ENCODE assay signal across 16 cellular contexts in genomic region chr16:22031483-22032083, GRCh38. TPM values are rescaled to one million over a fixed set of nuclear protein-coding genes. Genes with fewer than 3 reads are reported as not detected.
A peak's percentile ranks its signal among the peaks of the same experiment; 100 is the strongest.
DNase-seq lines count a peak whose midpoint lies in the region; ATAC-seq, FAIRE-seq and TF ChIP-seq lines count a peak whose summit lies in the region.
"Had no signal": no experiment of that assay in that cellular context is flagged by ENCODE, and none has a peak within 500 bp of the region (broad histone marks: within the 10 kb centered on the region; RNA-seq: fewer than 3 reads in every experiment).

No MANE protein-coding gene starts in this region.

- CTCF ChIA-PET in A549 (lab: Yijun Ruan, JAX) (interaction anchor here (1.4 kb wide), 1 partner anchor 46 kb away, joined by 5 read pairs; no protein-coding TSS in a partner anchor), Calu3 (lab: Charles Lee) (interaction anchor here (0.7 to 1.2 kb wide), 2 partner anchors 46 to 1132 kb away, joined by 6 to 7 read pairs; no protein-coding TSS in a partner anchor)

- TF ChIP-seq EP300 in A549 (IDR thresholded peaks at IDR 0.05) (no peak), ovary (IDR thresholded peaks at IDR 0.05) (no peak)

- H3K36me3 Mint-ChIP-seq in Calu3 (ENCODE audit: insufficient read depth, unreplicated experiment): peaks cover 26% of the 10 kb centered on the region
- peaks cover 43% of the 10 kb centered on the region for H3K36me3 Mint-ChIP-seq in activated T-helper 17 cell treated with anti-CD3 and anti-CD28 coated beads, Interleukin-2, amount 50 U/mL, for 72 hours (ENCODE audit: low read depth)
- H3K36me3 Mint-ChIP-seq in type B pancreatic cell: peaks cover 12% of the 10 kb centered on the region
- peaks cover 14% of the 10 kb centered on the region for H3K36me3 Mint-ChIP-seq in mesothelial cell of epicardium

- POLR2A ChIA-PET in A549 (lab: Yijun Ruan, JAX): no interaction called here

- DNase-seq in A549 (ENCODE audit: low read depth in 1 of 2, low spot score in 1 of 2): no peak
- no peak for DNase-seq in Calu3
- peak; percentile 58 for DNase-seq in MV-4-11 (lab: John Stamatoyannopoulos, UW)
- DNase-seq in ovary: no peak
- no peak for DNase-seq in type B pancreatic cell (ENCODE audit: extremely low spot score, unreplicated experiment)
- no peak for DNase-seq in mesothelial cell of epicardium (ENCODE audit: low spot score in 2 of 2, unreplicated experiment in 2 of 2)
- DNase-seq: CD8-positive, alpha-beta T cell; H7; NCI-H1105; NCI-H1694 treated with DMSO at 0.1 percent for 48 hours; NCI-H446; NCI-H748 treated with DMSO at 0.1 percent for 48 hours; Peyer's patch; SHP77 treated with DMSO at 0.1 percent for 48 hours had no signal

- no peak for ATAC-seq in A549
- ATAC-seq in activated T-helper 17 cell treated with anti-CD3 and anti-CD28 coated beads, Interleukin-2, amount 50 U/mL, for 72 hours (replicated peaks): peak; percentile 39
- ATAC-seq: CD8-positive, alpha-beta T cell had no signal

- FAIRE-seq in A549 (lab: Jason Lieb, UNC): no peak

- H3K27me3 Mint-ChIP-seq in Calu3 (ENCODE audit: unreplicated experiment): no peaks in the 10 kb centered on the region
- H3K27me3 Mint-ChIP-seq in activated T-helper 17 cell treated with anti-CD3 and anti-CD28 coated beads, Interleukin-2, amount 50 U/mL, for 72 hours: no peaks in the 10 kb centered on the region
- no peaks in the 10 kb centered on the region for H3K27me3 Mint-ChIP-seq in type B pancreatic cell
- H3K27me3 Mint-ChIP-seq in mesothelial cell of epicardium (ENCODE audit: low read depth): no peaks in the 10 kb centered on the region

- no TSS peak for BruUV-seq in Calu3 (replicated peaks; lab: Mats Ljungman, UMichigan)

- no peak for TF ChIP-seq RAD21 in A549 (conservative IDR thresholded peaks at IDR 0.05 in 1 of 2, IDR thresholded peaks at IDR 0.05 in 1 of 2)

- H3K9me3 ChIP-seq in A549 (peaks cover 5% of the 10 kb centered on the region; the same call in 1 of the 3 replicates), ovary (no peaks in the 10 kb centered on the region)
- H3K9me3 ChIP-seq: Peyer's patch had no signal

- H3K36me3 ChIP-seq in ovary: no peaks in the 10 kb centered on the region
- H3K36me3 ChIP-seq: Peyer's patch had no signal

- no peak for TF ChIP-seq CTCF in A549 (IDR thresholded peaks at IDR 0.05)
- no peak for TF ChIP-seq CTCF in Calu3 (IDR thresholded peaks at IDR 0.05; ENCODE audit: unreplicated experiment)
- no peak for TF ChIP-seq CTCF in ovary (IDR thresholded peaks at IDR 0.05)
- no peak for TF ChIP-seq CTCF in type B pancreatic cell (conservative IDR thresholded peaks at IDR 0.05)
- no peak for TF ChIP-seq CTCF in mesothelial cell of epicardium (IDR thresholded peaks at IDR 0.05; ENCODE audit: unreplicated experiment)

- 86% methylated on average over 2 of the region's 2 CpGs for WGBS in A549 (ENCODE audit: missing lambda C conversion rate)
- WGBS in ovary, 3 donors: 49 to 95% (median 68%) methylated on average over 2 of the region's 2 CpGs

- peaks cover 45% of the 10 kb centered on the region for H3K4me1 Mint-ChIP-seq in Calu3 (ENCODE audit: low read depth, unreplicated experiment)
- H3K4me1 Mint-ChIP-seq in activated T-helper 17 cell treated with anti-CD3 and anti-CD28 coated beads, Interleukin-2, amount 50 U/mL, for 72 hours: peaks cover 22% of the 10 kb centered on the region
- H3K4me1 Mint-ChIP-seq in type B pancreatic cell (ENCODE audit: unreplicated experiment): peaks cover 24% of the 10 kb centered on the region
- H3K4me1 Mint-ChIP-seq in mesothelial cell of epicardium: peaks cover 27% of the 10 kb centered on the region

- no peaks in the 10 kb centered on the region for H3K9me3 Mint-ChIP-seq in Calu3 (ENCODE audit: low read depth, unreplicated experiment)
- no peaks in the 10 kb centered on the region for H3K9me3 Mint-ChIP-seq in activated T-helper 17 cell treated with anti-CD3 and anti-CD28 coated beads, Interleukin-2, amount 50 U/mL, for 72 hours
- H3K9me3 Mint-ChIP-seq in type B pancreatic cell: peaks cover 4% of the 10 kb centered on the region
- peaks cover 5% of the 10 kb centered on the region for H3K9me3 Mint-ChIP-seq in mesothelial cell of epicardium
- H3K9me3 Mint-ChIP-seq: CD8-positive, alpha-beta T cell had no signal

- H3K27ac Mint-ChIP-seq in Calu3 (ENCODE audit: unreplicated experiment) (peak overlapping the region; percentile 81), type B pancreatic cell (no peak overlapping the region), mesothelial cell of epicardium (no peak overlapping the region)
- peak overlapping the region; percentile 3 for H3K27ac Mint-ChIP-seq in activated T-helper 17 cell treated with anti-CD3 and anti-CD28 coated beads, Interleukin-2, amount 50 U/mL, for 72 hours
- H3K27ac Mint-ChIP-seq: CD8-positive, alpha-beta T cell had no signal

- H3K4me1 ChIP-seq in A549 (peaks cover 34% of the 10 kb centered on the region), ovary (ENCODE audit: insufficient read depth) (peaks cover 5% of the 10 kb centered on the region)

- H3K27ac ChIP-seq in A549 (peak overlapping the region; percentile 8 to 57; a peak in 4 of 6 replicates), ovary (no peak overlapping the region)
- H3K27ac ChIP-seq: Peyer's patch had no signal

- no peak overlapping the region for H3K4me2 ChIP-seq in A549

- TF ChIP-seq POLR2A in A549 (IDR thresholded peaks at IDR 0.05; ENCODE audit: low read length) (no peak), ovary (IDR thresholded peaks at IDR 0.05) (no peak)

- intact Hi-C loops in Calu3 (cut with micrococcal nuclease; ENCODE audit: unreplicated experiment): no loop called here
- intact Hi-C loops in ovary (cut with DNase I): no loop called here

- no peaks in the 10 kb centered on the region for H3K27me3 ChIP-seq in ovary
- H3K27me3 ChIP-seq: Peyer's patch had no signal

- H3K4me3 ChIP-seq in A549 (no peak overlapping the region), ovary (no peak overlapping the region)
- H3K4me3 ChIP-seq: Peyer's patch had no signal

- H3K4me3 Mint-ChIP-seq in Calu3 (ENCODE audit: low read depth, unreplicated experiment) (no peak overlapping the region), type B pancreatic cell (no peak overlapping the region), mesothelial cell of epicardium (no peak overlapping the region)
- no peak overlapping the region for H3K4me3 Mint-ChIP-seq in activated T-helper 17 cell treated with anti-CD3 and anti-CD28 coated beads, Interleukin-2, amount 50 U/mL, for 72 hours
- H3K4me3 Mint-ChIP-seq: CD8-positive, alpha-beta T cell had no signal

TF ChIP-seq in A549, 52 proteins besides CTCF, POLR2A, EP300 and RAD21:
- no peak for TF ChIP-seq CBX8 (IDR thresholded peaks at IDR 0.05)
- TF ChIP-seq NFE2L2 (conservative IDR thresholded peaks at IDR 0.05; ENCODE audit: low read length): peak; percentile 93
- TF ChIP-seq TP53 (CRISPR knock-in tag; IDR thresholded peaks at IDR 0.05): no peak
- TF ChIP-seq HDAC2 (IDR thresholded peaks at IDR 0.05): no peak
- TF ChIP-seq E2F6 (IDR thresholded peaks at IDR 0.05; ENCODE audit: borderline replicate concordance, low read depth): no peak
- TF ChIP-seq MAFK (IDR thresholded peaks at IDR 0.05; ENCODE audit: partially characterized antibody): peak; percentile 97
- TF ChIP-seq ESRRA (IDR thresholded peaks at IDR 0.05; ENCODE audit: borderline replicate concordance, low read length): no peak
- TF ChIP-seq, protein P1, sequence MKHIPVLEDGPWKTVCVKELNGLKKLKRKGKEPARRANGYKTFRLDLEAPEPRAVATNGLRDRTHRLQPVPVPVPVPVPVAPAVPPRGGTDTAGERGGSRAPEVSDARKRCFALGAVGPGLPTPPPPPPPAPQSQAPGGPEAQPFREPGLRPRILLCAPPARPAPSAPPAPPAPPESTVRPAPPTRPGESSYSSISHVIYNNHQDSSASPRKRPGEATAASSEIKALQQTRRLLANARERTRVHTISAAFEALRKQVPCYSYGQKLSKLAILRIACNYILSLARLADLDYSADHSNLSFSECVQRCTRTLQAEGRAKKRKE (CRISPR knock-in tag; IDR thresholded peaks at IDR 0.05; ENCODE audit: low read depth): no peak
TF ChIP-seq in A549: peak in this region for 2.

RNA-seq across cellular contexts. Expression of gene MOSMO, which starts 23.7 kb away (rescaled TPM):
- polyA plus RNA-seq in A549 (2011; rRNA removed) (14.4 and 14.7 TPM in 2 replicates), A549 (2017; fragmentation: RNase III; extraction: RNeasy Plus Mini Kit Qiagen cat#74134 plus additional on column Dnase treatment) (9.6 to 10.6 TPM (median 9.7 TPM) in 3 replicates), ovary (10 to 100 TPM; 11.6 to 15.5 TPM)
- polyA plus RNA-seq in A549 (2012; cell fraction: cytosol; rRNA removed): 3.9 and 4.7 TPM in 2 replicates
- 4.9 and 6.7 TPM in 2 replicates for polyA plus RNA-seq in A549 (2012; cell fraction: nucleus; rRNA removed)
- 4.9 and 7.2 TPM in 2 replicates for polyA minus RNA-seq in A549 (2011; rRNA and poly(A)+ RNA removed)
- total RNA-seq in Calu3 (2022) (24.0 and 30.1 TPM in 2 replicates), ovary (10 to 100 TPM; 14.3 to 33.3 (median 20.7) TPM), type B pancreatic cell (ENCODE audit: low replicate concordance) (12.2 and 13.5 TPM in 2 replicates), mesothelial cell of epicardium (14.8 to 17.5 TPM (median 17.0 TPM) in 3 replicates)
- total RNA-seq in activated T-helper 17 cell treated with anti-CD3 and anti-CD28 coated beads, Interleukin-2, amount 50 U/mL, for 72 hours: 10 to 100 TPM; 10.9 to 14.2 TPM

RNA-seq across cellular contexts. Expression of gene PDZD9, which starts 30.7 kb away (rescaled TPM):
- not detected in 2 replicates for polyA plus RNA-seq in A549 (2011; rRNA removed)
- polyA plus RNA-seq in A549 (2012; cell fraction: cytosol; rRNA removed): not detected in 2 replicates
- not detected in 2 replicates for polyA plus RNA-seq in A549 (2012; cell fraction: nucleus; rRNA removed)
- polyA plus RNA-seq in A549 (2017; fragmentation: RNase III; extraction: RNeasy Plus Mini Kit Qiagen cat#74134 plus additional on column Dnase treatment): not detected in 3 replicates
- not detected in 2 replicates for polyA minus RNA-seq in A549 (2011; rRNA and poly(A)+ RNA removed)
- total RNA-seq in Calu3 (2022): not detected in 2 replicates
- not detected for total RNA-seq in activated T-helper 17 cell treated with anti-CD3 and anti-CD28 coated beads, Interleukin-2, amount 50 U/mL, for 72 hours
- total RNA-seq in ovary: not detected
- polyA plus RNA-seq in ovary: not detected
- total RNA-seq in type B pancreatic cell (ENCODE audit: low replicate concordance): not detected in 2 replicates
- not detected in 3 replicates for total RNA-seq in mesothelial cell of epicardium
- total RNA-seq: CD8-positive, alpha-beta T cell; H7; Peyer's patch had no signal
- polyA plus RNA-seq: BJ had no signal

Comparison
In these comparisons a context has a peak if more than half of its experiments do, and no peak if none do; other contexts are left out.
1. H3K27ac ChIP-seq: peak in A549 (2 of 2); none in ovary (0 of 2).
2. H3K27ac Mint-ChIP-seq: peak in Calu3 (single experiment) and activated T-helper 17 cell treated with anti-CD3 and anti-CD28 coated beads, Interleukin-2, amount 50 U/mL, for 72 hours (single experiment); none in type B pancreatic cell (single experiment) and mesothelial cell of epicardium (single experiment).